ENCODE assay signal across 23 cellular contexts in genomic region chr14:71248204-71248603, GRCh38.
DNase-seq lines count a peak whose midpoint lies in the region; ATAC-seq and TF ChIP-seq lines count a peak whose summit lies in the region.
"Had no signal": no experiment of that assay in that cellular context is flagged by ENCODE, and none has a peak within 500 bp of the region (broad histone marks: within the 10 kb centered on the region; RNA-seq: fewer than 3 reads in every experiment).

No MANE protein-coding gene starts in this region.

- H3K27me3 Mint-ChIP-seq in activated CD8-positive, alpha-beta T cell treated with anti-CD3 and anti-CD28 coated beads, Interleukin-2, amount 10 ng/mL, durations not matched to agents 7 days and 5 days (ENCODE audit: low read depth) = no peaks in the 10 kb centered on the region
- H3K27me3 Mint-ChIP-seq in activated CD8-positive, alpha-beta T cell treated with anti-CD3 and anti-CD28 coated beads for 36 hours = no peaks in the 10 kb centered on the region
- H3K27me3 Mint-ChIP-seq: activated T-cell treated with anti-CD3 and anti-CD28 coated beads, Interleukin-2, amount 50 U/mL, for 24 hours; dendritic cell treated with granulocyte-macrophage colony-stimulating factor and Interleukin-4, amounts not matched to agents 40 ng/mL and 50 ng/mL, for 4 days had no signal

- no peak for ATAC-seq in activated CD8-positive, alpha-beta T cell treated with anti-CD3 and anti-CD28 coated beads, Interleukin-2, amount 10 ng/mL, durations not matched to agents 7 days and 5 days
- no peak for ATAC-seq in activated CD8-positive, alpha-beta T cell treated with anti-CD3 and anti-CD28 coated beads for 36 hours
- ATAC-seq in HG03175 (IDR thresholded peaks at IDR 0.05; ENCODE audit: unreplicated experiment) = no peak
- ATAC-seq: activated CD4-positive, CD25-positive, alpha-beta regulatory T cell treated with anti-CD3 and anti-CD28 coated beads, Interleukin-2, amount 50 U/mL, for 24 hours; psoas muscle had no signal

- H3K4me3 Mint-ChIP-seq in activated CD8-positive, alpha-beta T cell treated with anti-CD3 and anti-CD28 coated beads, Interleukin-2, amount 10 ng/mL, durations not matched to agents 7 days and 5 days = no peak overlapping the region
- no peak overlapping the region for H3K4me3 Mint-ChIP-seq in activated CD8-positive, alpha-beta T cell treated with anti-CD3 and anti-CD28 coated beads for 36 hours
- H3K4me3 Mint-ChIP-seq: activated T-cell treated with anti-CD3 and anti-CD28 coated beads, Interleukin-2, amount 50 U/mL, for 24 hours; dendritic cell treated with granulocyte-macrophage colony-stimulating factor and Interleukin-4, amounts not matched to agents 40 ng/mL and 50 ng/mL, for 4 days; neural progenitor cell had no signal

- H3K36me3 Mint-ChIP-seq in activated CD8-positive, alpha-beta T cell treated with anti-CD3 and anti-CD28 coated beads, Interleukin-2, amount 10 ng/mL, durations not matched to agents 7 days and 5 days (ENCODE audit: low read depth) = peaks cover 53% of the 10 kb centered on the region
- H3K36me3 Mint-ChIP-seq in activated CD8-positive, alpha-beta T cell treated with anti-CD3 and anti-CD28 coated beads for 36 hours (ENCODE audit: low read depth) = peaks cover 20% of the 10 kb centered on the region
- H3K36me3 Mint-ChIP-seq: neural progenitor cell had no signal

- no peak for DNase-seq in activated CD8-positive, alpha-beta T cell treated with anti-CD3 and anti-CD28 coated beads, Interleukin-2, amount 10 ng/mL, durations not matched to agents 7 days and 5 days
- no peak for DNase-seq in activated CD8-positive, alpha-beta T cell treated with anti-CD3 and anti-CD28 coated beads for 36 hours
- DNase-seq in foreskin fibroblast = peak; percentile 52 to 53
- DNase-seq in amygdala (lab: John Stamatoyannopoulos, UW) = no peak
- no peak for DNase-seq in NCI-H128 (lab: John Stamatoyannopoulos, UW; ENCODE audit: unreplicated experiment)
- DNase-seq in NCI-H1092 (lab: John Stamatoyannopoulos, UW) = no peak
- DNase-seq: activated T-cell treated with anti-CD3 and anti-CD28 coated beads, Interleukin-2, amount 50 U/mL, for 24 hours; COR-L47; DND-41; kidney glomerular epithelial cell; NCI-H1417; psoas muscle; SHP77; stimulated activated CD4-positive, alpha-beta T cell treated with anti-CD3 and anti-CD28 coated beads, Interleukin-1b, Interleukin-23, amount 100 ng/mL, for 48 hours; SW 1271; transverse colon had no signal

- POLR2A ChIA-PET in activated CD8-positive, alpha-beta T cell treated with anti-CD3 and anti-CD28 coated beads, Interleukin-2, amount 10 ng/mL, durations not matched to agents 7 days and 5 days (lab: Charles Lee) = interaction anchor here (0.6 to 1.3 kb wide), 2 partner anchors 106 to 165 kb away, joined by 3 read pairs; no protein-coding TSS in a partner anchor
- POLR2A ChIA-PET in activated CD8-positive, alpha-beta T cell treated with anti-CD3 and anti-CD28 coated beads for 36 hours (lab: Charles Lee) = no interaction called here

- peak overlapping the region; percentile 77 for H3K27ac Mint-ChIP-seq in activated CD8-positive, alpha-beta T cell treated with anti-CD3 and anti-CD28 coated beads, Interleukin-2, amount 10 ng/mL, durations not matched to agents 7 days and 5 days
- no peak overlapping the region for H3K27ac Mint-ChIP-seq in activated CD8-positive, alpha-beta T cell treated with anti-CD3 and anti-CD28 coated beads for 36 hours
- H3K27ac Mint-ChIP-seq: activated T-cell treated with anti-CD3 and anti-CD28 coated beads, Interleukin-2, amount 50 U/mL, for 24 hours; dendritic cell treated with granulocyte-macrophage colony-stimulating factor and Interleukin-4, amounts not matched to agents 40 ng/mL and 50 ng/mL, for 4 days; neural progenitor cell had no signal

- intact Hi-C loops in activated CD8-positive, alpha-beta T cell treated with anti-CD3 and anti-CD28 coated beads for 36 hours (cut with micrococcal nuclease) = no loop called here

- CTCF ChIA-PET in activated CD8-positive, alpha-beta T cell treated with anti-CD3 and anti-CD28 coated beads, Interleukin-2, amount 10 ng/mL, durations not matched to agents 7 days and 5 days (lab: Charles Lee) = no interaction called here
- CTCF ChIA-PET in activated CD8-positive, alpha-beta T cell treated with anti-CD3 and anti-CD28 coated beads for 36 hours (lab: Charles Lee) = no interaction called here

- H3K4me3 ChIP-seq in foreskin fibroblast (ENCODE audit: low read depth in 1 of 2, low read length in 2 of 2) = no peak overlapping the region
- H3K4me3 ChIP-seq: BLaER1, lung, neural progenitor cell, psoas muscle, transverse colon had no signal

- H3K9me3 Mint-ChIP-seq in activated CD8-positive, alpha-beta T cell treated with anti-CD3 and anti-CD28 coated beads, Interleukin-2, amount 10 ng/mL, durations not matched to agents 7 days and 5 days (ENCODE audit: insufficient read depth) = peaks cover 31% of the 10 kb centered on the region
- H3K9me3 Mint-ChIP-seq in activated CD8-positive, alpha-beta T cell treated with anti-CD3 and anti-CD28 coated beads for 36 hours = peaks cover 21% of the 10 kb centered on the region

- H3K4me1 Mint-ChIP-seq in activated CD8-positive, alpha-beta T cell treated with anti-CD3 and anti-CD28 coated beads, Interleukin-2, amount 10 ng/mL, durations not matched to agents 7 days and 5 days (ENCODE audit: low read depth) = peaks cover 65% of the 10 kb centered on the region
- H3K4me1 Mint-ChIP-seq in activated CD8-positive, alpha-beta T cell treated with anti-CD3 and anti-CD28 coated beads for 36 hours (ENCODE audit: low read depth) = peaks cover 36% of the 10 kb centered on the region
- H3K4me1 Mint-ChIP-seq: neural progenitor cell had no signal

- TF ChIP-seq CTCF in activated CD8-positive, alpha-beta T cell treated with anti-CD3 and anti-CD28 coated beads for 36 hours (IDR thresholded peaks at IDR 0.05) = no peak
- TF ChIP-seq CTCF in VCaP (conservative IDR thresholded peaks at IDR 0.05) (no peak), foreskin fibroblast (IDR thresholded peaks at IDR 0.05; ENCODE audit: low read depth, low read length) (no peak)

- peak overlapping the region; percentile 82 for H3K27ac ChIP-seq in VCaP
- H3K27ac ChIP-seq: BLaER1, neural progenitor cell, psoas muscle, transverse colon had no signal

Comparison
In these comparisons a context has a peak if more than half of its experiments do, and no peak if none do; other contexts are left out.
1. DNase-seq: peak in foreskin fibroblast (2 of 2); none in activated CD8-positive, alpha-beta T cell treated with anti-CD3 and anti-CD28 coated beads, Interleukin-2, amount 10 ng/mL, durations not matched to agents 7 days and 5 days (single experiment), activated CD8-positive, alpha-beta T cell treated with anti-CD3 and anti-CD28 coated beads for 36 hours (single experiment), amygdala (0 of 56), NCI-H128 (single experiment) and NCI-H1092 (single experiment).